In genomic region chr14:53180272-53181221, GRCh38 we compare ENCODE assay signal across 9 cellular contexts. TPM values are rescaled to one million over a fixed set of nuclear protein-coding genes. Genes with fewer than 3 reads are reported as not detected.
DNase-seq lines count a peak whose midpoint lies in the region; ATAC-seq lines count a peak whose summit lies in the region.
"Had no signal": no experiment of that assay in that cellular context is flagged by ENCODE, and none has a peak within 500 bp of the region (broad histone marks: within the 10 kb centered on the region; RNA-seq: fewer than 3 reads in every experiment).

No MANE protein-coding gene starts in this region.

- H3K4me3 ChIP-seq in CD8-positive, alpha-beta memory T cell (ENCODE audit: low read length) = no peak overlapping the region
- no peak overlapping the region for H3K4me3 ChIP-seq in Jurkat, Clone E6-1 (ENCODE audit: low read length)

- peaks cover 12 to 22% (median 21%) of the 10 kb centered on the region in 3 donors for H3K4me1 Mint-ChIP-seq in CD8-positive, alpha-beta memory T cell
- peaks cover 40% of the 10 kb centered on the region for H3K4me1 Mint-ChIP-seq in activated T-cell treated with anti-CD3 and anti-CD28 coated beads, Interleukin-2, amount 50 U/mL, for 72 hours (ENCODE audit: low read depth)
- H3K4me1 Mint-ChIP-seq in naive B cell = peaks cover 5 to 16% (median 8%) of the 10 kb centered on the region in 3 donors

- H3K27ac ChIP-seq in CD8-positive, alpha-beta memory T cell (ENCODE audit: low read depth, low read length) = no peak overlapping the region
- H3K27ac ChIP-seq: epithelial cell of prostate had no signal

- peak overlapping the region in 5 of 8 donors; percentile 10 to 83 (median 29) for H3K27ac Mint-ChIP-seq in CD8-positive, alpha-beta memory T cell
- H3K27ac Mint-ChIP-seq in activated T-cell treated with anti-CD3 and anti-CD28 coated beads, Interleukin-2, amount 50 U/mL, for 72 hours = peak overlapping the region; percentile 62
- peak overlapping the region in 4 of 6 donors; percentile 8 to 46 (median 26) for H3K27ac Mint-ChIP-seq in naive B cell

- peak in 3 of 5 donors; percentile 33 to 49 (median 35) for DNase-seq in CD8-positive, alpha-beta memory T cell
- peak; percentile 6 for DNase-seq in Jurkat, Clone E6-1 (ENCODE audit: low read depth, low spot score)
- DNase-seq in activated T-cell treated with anti-CD3 and anti-CD28 coated beads, Interleukin-2, amount 50 U/mL, for 72 hours = peak; percentile 57 to 73
- DNase-seq in naive B cell = no peak
- no peak for DNase-seq in dedifferentiated amniotic fluid mesenchymal stem cell (ENCODE audit: extremely low spot score)
- DNase-seq in NCI-H2029 treated with DMSO at 0.1 percent for 48 hours (lab: John Stamatoyannopoulos, UW) = no peak
- DNase-seq in NCI-H524 treated with DMSO at 0.1 percent for 48 hours (lab: John Stamatoyannopoulos, UW) = no peak

- ATAC-seq in activated T-cell treated with anti-CD3 and anti-CD28 coated beads, Interleukin-2, amount 50 U/mL, for 72 hours (replicated peaks in 1 of 2) = peak; percentile 75 to 76
- peak; percentile 58 to 64 for ATAC-seq in naive B cell (ENCODE audit: low read depth in 2 of 2)
- no peak for ATAC-seq in GM18498 (IDR thresholded peaks at IDR 0.05; ENCODE audit: unreplicated experiment)

- no peaks in the 10 kb centered on the region for H3K4me1 ChIP-seq in CD8-positive, alpha-beta memory T cell (ENCODE audit: insufficient read depth, low read length)

- peak overlapping the region in 1 of 7 donors; percentile 2 for H3K4me3 Mint-ChIP-seq in CD8-positive, alpha-beta memory T cell
- peak overlapping the region; percentile 58 to 63 for H3K4me3 Mint-ChIP-seq in activated T-cell treated with anti-CD3 and anti-CD28 coated beads, Interleukin-2, amount 50 U/mL, for 72 hours
- no peak overlapping the region for H3K4me3 Mint-ChIP-seq in naive B cell

- H3K9me3 ChIP-seq in CD8-positive, alpha-beta memory T cell (ENCODE audit: low read length) = no peaks in the 10 kb centered on the region

- no peaks in the 10 kb centered on the region for H3K9me3 Mint-ChIP-seq in CD8-positive, alpha-beta memory T cell
- H3K9me3 Mint-ChIP-seq in activated T-cell treated with anti-CD3 and anti-CD28 coated beads, Interleukin-2, amount 50 U/mL, for 72 hours = peaks cover 3 to 6% of the 10 kb centered on the region in 2 donors
- H3K9me3 Mint-ChIP-seq in naive B cell = peaks cover 0 to 5% (median 0%) of the 10 kb centered on the region in 7 donors

- no peaks in the 10 kb centered on the region for H3K36me3 ChIP-seq in CD8-positive, alpha-beta memory T cell (ENCODE audit: insufficient read depth, low read length)

- H3K27me3 Mint-ChIP-seq in CD8-positive, alpha-beta memory T cell = peaks cover 0 to 4% of the 10 kb centered on the region in 2 donors
- H3K27me3 Mint-ChIP-seq in activated T-cell treated with anti-CD3 and anti-CD28 coated beads, Interleukin-2, amount 50 U/mL, for 72 hours (ENCODE audit: low read depth) = no peaks in the 10 kb centered on the region
- H3K27me3 Mint-ChIP-seq in naive B cell = peaks cover 0 to 7% (median 0%) of the 10 kb centered on the region in 3 donors

- POLR2A ChIA-PET in CD8-positive, alpha-beta memory T cell (lab: Charles Lee) = no interaction called here

- peaks cover 0 to 5% (median 0%) of the 10 kb centered on the region in 3 donors for H3K36me3 Mint-ChIP-seq in CD8-positive, alpha-beta memory T cell
- H3K36me3 Mint-ChIP-seq in activated T-cell treated with anti-CD3 and anti-CD28 coated beads, Interleukin-2, amount 50 U/mL, for 72 hours (ENCODE audit: insufficient read depth in 2 of 2) = peaks cover 6% of the 10 kb centered on the region in 2 donors
- H3K36me3 Mint-ChIP-seq in naive B cell = peaks cover 0 to 9% of the 10 kb centered on the region in 2 donors

- CTCF ChIA-PET in CD8-positive, alpha-beta memory T cell (lab: Charles Lee) = interaction anchor here (1.1 kb wide), 1 partner anchor 11 kb away, joined by 3 read pairs; no protein-coding TSS in a partner anchor

- no peaks in the 10 kb centered on the region for H3K27me3 ChIP-seq in CD8-positive, alpha-beta memory T cell (ENCODE audit: insufficient read depth, low read length, poor library complexity, severe bottlenecking)

RNA-seq across cellular contexts. Expression of gene DDHD1, which starts 27.4 kb away (rescaled TPM):
- total RNA-seq in CD8-positive, alpha-beta memory T cell = 10 to 100 TPM; 51.8 to 53.8 TPM
- 7.6 TPM for polyA plus RNA-seq in CD8-positive, alpha-beta memory T cell
- 8.3 TPM for polyA plus RNA-seq in Jurkat, Clone E6-1 (2012; ENCODE audit: insufficient read depth, insufficient read length)
- total RNA-seq in activated T-cell treated with anti-CD3 and anti-CD28 coated beads, Interleukin-2, amount 50 U/mL, for 72 hours = 10 to 100 TPM; 53.6 to 73.5 TPM
- polyA plus RNA-seq in naive B cell (ENCODE audit: low read depth in 6 of 6) = 10 to 100 TPM in 3 of 6 donors, 1 to 10 TPM in 3; 3.5 to 13.7 (median 10.2) TPM

Comparison
In these comparisons a context has a peak if more than half of its experiments do, and no peak if none do; other contexts are left out.
1. DNase-seq: peak in CD8-positive, alpha-beta memory T cell (3 of 5), Jurkat, Clone E6-1 (single experiment) and activated T-cell treated with anti-CD3 and anti-CD28 coated beads, Interleukin-2, amount 50 U/mL, for 72 hours (2 of 2); none in naive B cell (single experiment), dedifferentiated amniotic fluid mesenchymal stem cell (single experiment), NCI-H2029 treated with DMSO at 0.1 percent for 48 hours (single experiment) and NCI-H524 treated with DMSO at 0.1 percent for 48 hours (single experiment).
2. H3K4me3 Mint-ChIP-seq: peak in activated T-cell treated with anti-CD3 and anti-CD28 coated beads, Interleukin-2, amount 50 U/mL, for 72 hours (2 of 2); none in naive B cell (0 of 8).
3. Peak in every context shown above with its lines, with median percentiles within 50 percentile points of each other: H3K27ac Mint-ChIP-seq.